1 cellular context compared by ENCODE assay signal in genomic region chr3:110343376-110343775, GRCh38.
A peak's percentile ranks its signal among the peaks of the same experiment; 100 is the strongest.
TF ChIP-seq lines count a peak whose summit lies in the region.

No MANE protein-coding gene starts in this region.

TF ChIP-seq in SK-N-SH, 30 proteins besides CTCF, POLR2A, EP300 and RAD21 (continued from another document):
- TF ChIP-seq, protein P1, sequence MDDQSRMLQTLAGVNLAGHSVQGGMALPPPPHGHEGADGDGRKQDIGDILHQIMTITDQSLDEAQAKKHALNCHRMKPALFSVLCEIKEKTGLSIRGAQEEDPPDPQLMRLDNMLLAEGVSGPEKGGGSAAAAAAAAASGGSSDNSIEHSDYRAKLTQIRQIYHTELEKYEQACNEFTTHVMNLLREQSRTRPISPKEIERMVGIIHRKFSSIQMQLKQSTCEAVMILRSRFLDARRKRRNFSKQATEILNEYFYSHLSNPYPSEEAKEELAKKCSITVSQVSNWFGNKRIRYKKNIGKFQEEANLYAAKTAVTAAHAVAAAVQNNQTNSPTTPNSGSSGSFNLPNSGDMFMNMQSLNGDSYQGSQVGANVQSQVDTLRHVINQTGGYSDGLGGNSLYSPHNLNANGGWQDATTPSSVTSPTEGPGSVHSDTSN (IDR thresholded peaks at IDR 0.05), result peak; percentile 96
- TF ChIP-seq NRF1 (IDR thresholded peaks at IDR 0.05; ENCODE audit: low read depth, low read length) (no peak), MXI1 (IDR thresholded peaks at IDR 0.05; ENCODE audit: low read depth, low read length) (no peak), GABPA (IDR thresholded peaks at IDR 0.05; ENCODE audit: low read depth) (no peak)
- TF ChIP-seq, protein P2, sequence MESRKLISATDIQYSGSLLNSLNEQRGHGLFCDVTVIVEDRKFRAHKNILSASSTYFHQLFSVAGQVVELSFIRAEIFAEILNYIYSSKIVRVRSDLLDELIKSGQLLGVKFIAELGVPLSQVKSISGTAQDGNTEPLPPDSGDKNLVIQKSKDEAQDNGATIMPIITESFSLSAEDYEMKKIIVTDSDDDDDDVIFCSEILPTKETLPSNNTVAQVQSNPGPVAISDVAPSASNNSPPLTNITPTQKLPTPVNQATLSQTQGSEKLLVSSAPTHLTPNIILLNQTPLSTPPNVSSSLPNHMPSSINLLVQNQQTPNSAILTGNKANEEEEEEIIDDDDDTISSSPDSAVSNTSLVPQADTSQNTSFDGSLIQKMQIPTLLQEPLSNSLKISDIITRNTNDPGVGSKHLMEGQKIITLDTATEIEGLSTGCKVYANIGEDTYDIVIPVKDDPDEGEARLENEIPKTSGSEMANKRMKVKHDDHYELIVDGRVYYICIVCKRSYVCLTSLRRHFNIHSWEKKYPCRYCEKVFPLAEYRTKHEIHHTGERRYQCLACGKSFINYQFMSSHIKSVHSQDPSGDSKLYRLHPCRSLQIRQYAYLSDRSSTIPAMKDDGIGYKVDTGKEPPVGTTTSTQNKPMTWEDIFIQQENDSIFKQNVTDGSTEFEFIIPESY (IDR thresholded peaks at IDR 0.05; ENCODE audit: borderline replicate concordance, low read depth), result peak; percentile 74; the same call in 1 of the 2 replicates
